In the genomic region with DNA sequence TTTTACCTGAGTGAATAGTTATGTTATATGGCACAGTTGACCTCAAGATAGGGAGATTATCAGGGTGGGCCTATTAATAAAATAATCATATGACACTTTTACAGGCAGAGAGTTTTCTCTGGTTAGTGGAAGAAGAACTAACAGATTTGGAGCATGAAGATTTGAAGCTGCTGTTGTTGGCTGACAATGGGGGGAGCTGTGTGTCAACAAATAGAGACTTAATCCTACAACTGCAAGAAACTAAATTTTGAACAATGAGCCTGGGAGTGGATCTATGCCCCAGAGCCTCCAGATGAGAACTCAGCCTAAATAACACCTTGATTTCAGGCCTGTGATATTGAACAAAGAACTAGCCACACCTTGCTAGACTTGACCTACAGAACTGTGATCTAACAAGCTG, we compare ENCODE assay signal across 19 cellular contexts. TPM values are rescaled to one million over a fixed set of nuclear protein-coding genes. Genes with fewer than 3 reads are reported as not detected.
DNase-seq lines count a peak whose midpoint lies in the region; TF ChIP-seq lines count a peak whose summit lies in the region.
"Had no signal": no experiment of that assay in that cellular context is flagged by ENCODE, and none has a peak within 500 bp of the region (broad histone marks: within the 10 kb centered on the region; RNA-seq: fewer than 3 reads in every experiment).

No MANE protein-coding gene starts in this region.

- CTCF ChIA-PET in OCI-LY7 (lab: Charles Lee; ENCODE audit: unreplicated experiment) (no interaction called here), Caco-2 (lab: Charles Lee) (no interaction called here)

- no peaks in the 10 kb centered on the region for H4K20me1 ChIP-seq in OCI-LY7 (ENCODE audit: insufficient read depth, low read length)

- H3K4me1 Mint-ChIP-seq in glutamatergic neuron (ENCODE audit: low read depth, unreplicated experiment) (peaks cover 18% of the 10 kb centered on the region), Caco-2 (ENCODE audit: low read depth, unreplicated experiment) (no peaks in the 10 kb centered on the region)
- H3K4me1 Mint-ChIP-seq: T-cell had no signal

- no peaks in the 10 kb centered on the region for H3K79me2 ChIP-seq in OCI-LY7 (ENCODE audit: insufficient read depth, low read depth, low read length)

- POLR2A ChIA-PET in OCI-LY7 (lab: Charles Lee): interaction anchor here (0.9 kb wide), 1 partner anchor 32 kb away, joined by 4 read pairs; no protein-coding TSS in a partner anchor
- POLR2A ChIA-PET in Caco-2 (lab: Charles Lee): no interaction called here

- H3K4me3 ChIP-seq in GM12864 (ENCODE audit: low read depth, low read length): no peak overlapping the region
- no peak overlapping the region for H3K4me3 ChIP-seq in H7 (ENCODE audit: insufficient read depth, low read depth, low read length)
- H3K4me3 ChIP-seq in OCI-LY7 (ENCODE audit: low read depth, low read length, poor library complexity, severe bottlenecking): no peak overlapping the region
- no peak overlapping the region for H3K4me3 ChIP-seq in Caco-2 (ENCODE audit: low read depth, low read length)
- H3K4me3 ChIP-seq: ascending aorta, smooth muscle cell had no signal

- TF ChIP-seq CTCF in GM12864 (IDR thresholded peaks at IDR 0.05; ENCODE audit: low read depth, low read length, missing control alignments): peak; percentile 16
- TF ChIP-seq CTCF in OCI-LY7 (conservative IDR thresholded peaks at IDR 0.05; ENCODE audit: low read length): 0 out of 2 replicates have a peak, but pooled peaks have one; percentile 11
- TF ChIP-seq CTCF in glutamatergic neuron (IDR thresholded peaks at IDR 0.05; ENCODE audit: partially characterized antibody, unreplicated experiment): no peak
- no peak for TF ChIP-seq CTCF in Caco-2 (IDR thresholded peaks at IDR 0.05; ENCODE audit: insufficient read depth in 1 of 2, low read depth in 1 of 2, low read length in 1 of 2, severe bottlenecking in 1 of 2, unreplicated experiment in 1 of 2)

- H3K4me1 ChIP-seq in OCI-LY7 (ENCODE audit: insufficient read depth, low read length, poor library complexity, severe bottlenecking): no peaks in the 10 kb centered on the region
- H3K4me1 ChIP-seq in Caco-2: no peaks in the 10 kb centered on the region
- H3K4me1 ChIP-seq: ascending aorta had no signal

- peaks cover 2% of the 10 kb centered on the region for H3K9me3 Mint-ChIP-seq in glutamatergic neuron (ENCODE audit: unreplicated experiment)
- no peaks in the 10 kb centered on the region for H3K9me3 Mint-ChIP-seq in Caco-2 (ENCODE audit: unreplicated experiment)
- H3K9me3 Mint-ChIP-seq: T-cell had no signal

- H3K27me3 ChIP-seq in H7 (ENCODE audit: control insufficient read depth, insufficient read depth, low read length) (no peaks in the 10 kb centered on the region), Caco-2 (replicated peaks; ENCODE audit: control insufficient read depth, insufficient read depth, low read length) (no peaks in the 10 kb centered on the region)
- H3K27me3 ChIP-seq: ascending aorta had no signal

- H3K4me3 Mint-ChIP-seq in glutamatergic neuron (ENCODE audit: unreplicated experiment): no peak overlapping the region
- no peak overlapping the region for H3K4me3 Mint-ChIP-seq in Caco-2 (ENCODE audit: unreplicated experiment)
- H3K4me3 Mint-ChIP-seq: T-cell had no signal

- H2AFZ ChIP-seq in OCI-LY7 (ENCODE audit: low read length): no peak overlapping the region

- no TSS peak for BruUV-seq in OCI-LY7 (replicated peaks; lab: Mats Ljungman, UMichigan)
- no TSS peak for BruUV-seq in Caco-2 (replicated peaks; lab: Mats Ljungman, UMichigan)

- H3K9me3 ChIP-seq in OCI-LY7 (ENCODE audit: low read length) (no peaks in the 10 kb centered on the region), Caco-2 (no peaks in the 10 kb centered on the region)
- H3K9me3 ChIP-seq: ascending aorta had no signal

- H3K4me2 ChIP-seq in OCI-LY7 (ENCODE audit: low read length): no peak overlapping the region
- H3K4me2 ChIP-seq: smooth muscle cell had no signal

- DNase-seq in GM12864 (ENCODE audit: low read depth): no peak
- DNase-seq in H7: peak; percentile 3
- DNase-seq in OCI-LY7 (ENCODE audit: low spot score): no peak
- DNase-seq in glutamatergic neuron: no peak
- DNase-seq in central memory CD4-positive, alpha-beta T cell: no peak
- no peak for DNase-seq in NCI-H2029 treated with DMSO at 0.1 percent for 48 hours (lab: John Stamatoyannopoulos, UW)
- DNase-seq in NCI-H526 (lab: John Stamatoyannopoulos, UW): no peak
- no peak for DNase-seq in Caco-2
- DNase-seq: activated gamma-delta T cell treated with Interleukin-2 at 50 U/mL for 16 hours, C1 segment of cervical spinal cord, cortex of kidney, DMS79 treated with DMSO at 0.1 percent for 48 hours, HCEC 1CT, hypothalamus, NCI-H1048, posterior cingulate gyrus, T-cell had no signal

- no peak overlapping the region for H3K27ac ChIP-seq in OCI-LY7 (ENCODE audit: low read depth, low read length, poor library complexity, severe bottlenecking)
- H3K27ac ChIP-seq: ascending aorta had no signal

- H3K36me3 ChIP-seq in H7 (replicated peaks; ENCODE audit: control insufficient read depth, insufficient read depth, low read length) (no peaks in the 10 kb centered on the region), OCI-LY7 (ENCODE audit: insufficient read depth, low read length) (no peaks in the 10 kb centered on the region), Caco-2 (ENCODE audit: control insufficient read depth, insufficient read depth, low read length) (no peaks in the 10 kb centered on the region)
- H3K36me3 ChIP-seq: ascending aorta had no signal

- peaks cover 5% of the 10 kb centered on the region for H3K27me3 Mint-ChIP-seq in glutamatergic neuron (ENCODE audit: unreplicated experiment)
- H3K27me3 Mint-ChIP-seq in Caco-2 (ENCODE audit: insufficient read depth, unreplicated experiment): peaks cover 9% of the 10 kb centered on the region

- H3K27ac Mint-ChIP-seq in glutamatergic neuron (ENCODE audit: unreplicated experiment) (peak overlapping the region; percentile 93), Caco-2 (ENCODE audit: unreplicated experiment) (no peak overlapping the region)
- H3K27ac Mint-ChIP-seq: T-cell had no signal

- intact Hi-C loops in OCI-LY7 (cut with micrococcal nuclease; ENCODE audit: unreplicated experiment): no loop called here
- intact Hi-C loops in Caco-2 (cut with micrococcal nuclease; ENCODE audit: unreplicated experiment): loop anchor here (1.0 to 10.0 kb wide), 2 partner anchors 95 to 173 kb away; no protein-coding TSS in a partner anchor

- H3K36me3 Mint-ChIP-seq in glutamatergic neuron (ENCODE audit: unreplicated experiment) (no peaks in the 10 kb centered on the region), Caco-2 (ENCODE audit: insufficient read depth, unreplicated experiment) (no peaks in the 10 kb centered on the region)
- H3K36me3 Mint-ChIP-seq: T-cell had no signal

- no peaks in the 10 kb centered on the region for H3K9me2 ChIP-seq in OCI-LY7 (ENCODE audit: insufficient read depth, low read length)

RNA-seq across cellular contexts. Expression of gene CCSER1, which starts 7.2 kb away (rescaled TPM):
- total RNA-seq in H7 (2014; rRNA removed; shearing (Covaris generic)): 0.67 and 1.1 TPM in 2 replicates
- total RNA-seq in OCI-LY7 (2014; rRNA removed; shearing (Covaris generic)): not detected in 2 replicates
- total RNA-seq in OCI-LY7 (2022) (not detected in 2 replicates), glutamatergic neuron (ENCODE audit: unreplicated experiment) (15.7 TPM), Caco-2 (2022) (3.6 and 4.1 TPM in 2 replicates)

Comparison
In these comparisons a context has a peak if more than half of its experiments do, and no peak if none do; other contexts are left out.
1. CTCF ChIP-seq: peak in GM12864 (single experiment) and OCI-LY7 (single experiment); none in glutamatergic neuron (single experiment) and Caco-2 (0 of 2).